Comparison of ENCODE assay signal across 1 cellular context in the genomic region with DNA sequence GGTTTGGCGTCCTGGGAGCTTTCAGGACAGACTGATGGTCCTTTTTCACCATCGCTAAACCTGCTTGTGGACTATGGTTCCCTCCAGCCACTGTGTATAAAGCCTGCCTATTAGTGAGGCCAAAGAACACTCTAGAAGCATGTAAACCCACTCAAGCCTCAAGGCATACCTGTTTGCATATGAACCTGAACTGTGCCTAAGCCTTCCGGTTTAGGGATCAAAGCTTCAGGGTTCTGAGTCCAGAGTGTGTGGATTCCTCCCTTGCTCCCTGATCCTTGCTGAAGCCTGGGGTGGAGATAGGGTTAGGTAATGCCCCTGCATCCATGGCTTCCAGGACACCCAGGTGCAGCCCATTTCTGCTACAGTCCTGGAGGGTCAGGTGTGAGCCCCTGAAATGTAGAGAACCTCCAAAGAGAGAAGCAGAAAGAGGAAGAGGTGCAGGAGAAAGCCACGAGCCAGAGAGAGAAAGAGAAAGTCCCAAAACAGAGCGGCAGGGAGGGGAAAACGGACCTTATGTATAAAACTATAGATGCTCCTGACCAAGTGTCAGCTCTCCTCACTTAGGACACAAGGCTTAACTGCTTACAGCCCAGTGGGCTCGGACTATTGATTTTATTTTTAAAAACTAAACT.
A peak's percentile ranks its signal among the peaks of the same experiment; 100 is the strongest.
TF ChIP-seq lines count a peak whose summit lies in the region.

No MANE protein-coding gene starts in this region.

TF ChIP-seq in GM12878, 131 proteins besides CTCF, POLR2A, EP300 and RAD21:
- peak; percentile 48; the same call in 1 of the 2 replicates for TF ChIP-seq SPI1 (IDR thresholded peaks at IDR 0.05; ENCODE audit: borderline replicate concordance, insufficient read depth, low read depth, low read length)
- TF ChIP-seq NRF1 (conservative IDR thresholded peaks at IDR 0.05; ENCODE audit: low read depth, low read length) = no peak
- TF ChIP-seq MTA3 (IDR thresholded peaks at IDR 0.05; ENCODE audit: borderline replicate concordance, low read length) = no peak
